ENCODE assay signal across 8 cellular contexts in the genomic region with DNA sequence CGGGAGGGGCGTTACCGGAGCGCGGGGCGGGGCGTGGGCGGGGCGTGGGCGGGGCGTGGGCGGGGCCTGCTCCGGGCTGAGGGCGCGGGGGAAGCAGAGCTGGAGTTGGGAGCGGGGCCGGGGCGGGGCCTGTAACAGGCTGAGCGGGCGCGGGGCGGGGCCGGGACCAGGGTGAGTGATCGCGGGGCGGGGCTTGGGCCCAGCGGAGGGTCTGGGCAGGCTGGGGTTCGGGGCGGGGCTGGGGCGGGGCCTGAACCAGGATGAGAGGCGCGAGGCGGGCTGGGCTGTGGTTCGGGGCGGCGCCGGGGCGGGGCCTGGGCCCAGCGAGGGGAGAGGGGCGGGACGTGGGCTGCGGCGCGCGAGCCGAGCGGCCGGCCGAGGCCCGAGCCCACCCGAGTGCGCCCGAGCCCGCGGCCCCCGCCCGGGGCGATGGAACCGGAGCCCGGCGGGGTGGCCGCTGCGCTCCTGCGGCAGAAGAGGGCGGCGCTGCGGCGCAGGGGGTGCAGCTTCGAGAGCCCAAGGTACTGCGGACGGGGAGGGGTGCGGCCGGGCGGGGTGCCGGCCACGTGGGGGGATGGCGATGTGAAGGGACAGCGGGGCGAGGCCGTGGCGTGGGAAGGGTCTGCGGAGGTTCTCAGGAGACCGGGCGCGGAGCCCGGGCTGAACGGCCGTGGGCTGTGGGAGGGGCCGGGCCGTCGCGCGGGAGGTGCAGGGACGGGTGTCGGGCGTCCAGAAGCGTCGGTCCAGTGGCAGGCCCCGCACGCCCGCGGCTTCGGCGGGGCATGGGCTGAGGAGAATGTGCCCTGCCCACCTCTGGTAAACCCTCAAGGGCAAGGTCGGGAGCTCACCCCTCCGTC. TPM values are rescaled to one million over a fixed set of nuclear protein-coding genes. Genes with fewer than 3 reads are reported as not detected.
DNase-seq lines count a peak whose midpoint lies in the region; ATAC-seq, FAIRE-seq and TF ChIP-seq lines count a peak whose summit lies in the region.

No MANE protein-coding gene starts in this region.

- TF ChIP-seq EP300 in A549 (IDR thresholded peaks at IDR 0.05), result no peak

- peak overlapping the region; percentile 78 to 91 for H3K27ac ChIP-seq in A549
- no peak overlapping the region for H3K27ac ChIP-seq in right lobe of liver

- WGBS in A549 (ENCODE audit: missing lambda C conversion rate), result under 1% methylated on average over 19 of the region's 106 CpGs
- WGBS in right lobe of liver (ENCODE audit: insufficient coverage, low coverage, low lambda C conversion rate, missing lambda C conversion rate), result no CpG with 5 or more reads among the region's 106 CpGs

- no peak for FAIRE-seq in A549 (lab: Jason Lieb, UNC)

- intact Hi-C loops in right lobe of liver (cut with DNase I), result no loop called here

- peak; percentile 66 to 68 for ATAC-seq in A549
- ATAC-seq in GM19025 (IDR thresholded peaks at IDR 0.05; ENCODE audit: low read depth, unreplicated experiment), result peak; percentile 53
- ATAC-seq in HG03342 (IDR thresholded peaks at IDR 0.05; ENCODE audit: unreplicated experiment), result peak; percentile 39
- ATAC-seq in right lobe of liver, result peak; percentile 87 to 93 (median 90)

- no peaks in the 10 kb centered on the region for H3K9me3 ChIP-seq in A549
- no peaks in the 10 kb centered on the region for H3K9me3 ChIP-seq in right lobe of liver

- POLR2A ChIA-PET in A549 (lab: Yijun Ruan, JAX), result interaction anchor here (0.6 to 3.6 kb wide), 10 partner anchors 10 to 383 kb away, joined by 3 to 23 read pairs (median 4); a partner anchor contains a TSS

- TF ChIP-seq POLR2A in A549 (IDR thresholded peaks at IDR 0.05; ENCODE audit: low read length) (no peak), right lobe of liver (IDR thresholded peaks at IDR 0.05) (no peak)

- DNase-seq in A549 (ENCODE audit: low read depth in 1 of 2, low spot score in 1 of 2) (peak; percentile 90 to 95), NCI-H524 treated with DMSO at 0.1 percent for 48 hours (lab: John Stamatoyannopoulos, UW) (peak; percentile 47), dermis microvascular lymphatic vessel endothelial cell (ENCODE audit: low read depth in 2 of 2) (peak; percentile 52 to 92), right lobe of liver (peak; percentile 97)
- peak; percentile 93 to 94 for DNase-seq in activated CD4-positive, alpha-beta T cell treated with anti-CD3 and anti-CD28 coated beads, Interleukin-2, amount 50 U/mL, for 48 hours
- DNase-seq in stimulated activated CD4-positive, alpha-beta T cell treated with anti-CD3 and anti-CD28 coated beads, Interleukin-2, amount 100 ng/mL, for 48 hours, result peak; percentile 86 to 93

- H3K4me1 ChIP-seq in A549, result peaks cover 12% of the 10 kb centered on the region; the same call in 2 of the 3 replicates
- peaks cover 0 to 4% (median 0%) of the 10 kb centered on the region in 4 donors for H3K4me1 ChIP-seq in right lobe of liver

- H3K4me2 ChIP-seq in A549, result peak overlapping the region; percentile 85

- CTCF ChIA-PET in A549 (lab: Yijun Ruan, JAX), result interaction anchor here (0.8 to 3.2 kb wide), 10 partner anchors 9 to 174 kb away, joined by 3 to 11 read pairs (median 4); a partner anchor contains a TSS

- H3K27me3 ChIP-seq in right lobe of liver, result no peaks in the 10 kb centered on the region

- no peaks in the 10 kb centered on the region for H3K36me3 ChIP-seq in right lobe of liver

- no peak for TF ChIP-seq CTCF in A549 (IDR thresholded peaks at IDR 0.05)
- TF ChIP-seq CTCF in right lobe of liver (IDR thresholded peaks at IDR 0.05), result peak in 1 of 4 donors; percentile 11

- peak overlapping the region; percentile 93 for H3K4me3 ChIP-seq in A549
- H3K4me3 ChIP-seq in right lobe of liver, result peak overlapping the region; percentile 62 to 69 (median 68)

- no peak for TF ChIP-seq RAD21 in A549 (conservative IDR thresholded peaks at IDR 0.05 in 1 of 2, IDR thresholded peaks at IDR 0.05 in 1 of 2)

TF ChIP-seq in A549, 52 proteins besides CTCF, POLR2A, EP300 and RAD21 (continues in another document):
- TF ChIP-seq, protein P1, sequence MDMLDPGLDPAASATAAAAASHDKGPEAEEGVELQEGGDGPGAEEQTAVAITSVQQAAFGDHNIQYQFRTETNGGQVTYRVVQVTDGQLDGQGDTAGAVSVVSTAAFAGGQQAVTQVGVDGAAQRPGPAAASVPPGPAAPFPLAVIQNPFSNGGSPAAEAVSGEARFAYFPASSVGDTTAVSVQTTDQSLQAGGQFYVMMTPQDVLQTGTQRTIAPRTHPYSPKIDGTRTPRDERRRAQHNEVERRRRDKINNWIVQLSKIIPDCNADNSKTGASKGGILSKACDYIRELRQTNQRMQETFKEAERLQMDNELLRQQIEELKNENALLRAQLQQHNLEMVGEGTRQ (IDR thresholded peaks at IDR 0.05), result no peak
- TF ChIP-seq SMC3 (IDR thresholded peaks at IDR 0.05) (no peak), HOXB5 (CRISPR knock-in tag; IDR thresholded peaks at IDR 0.05) (no peak), NPAS2 (CRISPR knock-in tag; IDR thresholded peaks at IDR 0.05; ENCODE audit: borderline replicate concordance) (no peak), ZC3H11A (IDR thresholded peaks at IDR 0.05) (no peak), MYC (IDR thresholded peaks at IDR 0.05; ENCODE audit: borderline replicate concordance, low read length) (peak; percentile 52; the same call in 1 of the 2 replicates), MAZ (IDR thresholded peaks at IDR 0.05; ENCODE audit: borderline replicate concordance, low read depth, low read length) (no peak), KDM5A (IDR thresholded peaks at IDR 0.05) (no peak), POLR2AphosphoS2 (conservative IDR thresholded peaks at IDR 0.05; ENCODE audit: low read length) (no peak), MAFK (IDR thresholded peaks at IDR 0.05; ENCODE audit: partially characterized antibody) (no peak)
- TF ChIP-seq, protein P2, sequence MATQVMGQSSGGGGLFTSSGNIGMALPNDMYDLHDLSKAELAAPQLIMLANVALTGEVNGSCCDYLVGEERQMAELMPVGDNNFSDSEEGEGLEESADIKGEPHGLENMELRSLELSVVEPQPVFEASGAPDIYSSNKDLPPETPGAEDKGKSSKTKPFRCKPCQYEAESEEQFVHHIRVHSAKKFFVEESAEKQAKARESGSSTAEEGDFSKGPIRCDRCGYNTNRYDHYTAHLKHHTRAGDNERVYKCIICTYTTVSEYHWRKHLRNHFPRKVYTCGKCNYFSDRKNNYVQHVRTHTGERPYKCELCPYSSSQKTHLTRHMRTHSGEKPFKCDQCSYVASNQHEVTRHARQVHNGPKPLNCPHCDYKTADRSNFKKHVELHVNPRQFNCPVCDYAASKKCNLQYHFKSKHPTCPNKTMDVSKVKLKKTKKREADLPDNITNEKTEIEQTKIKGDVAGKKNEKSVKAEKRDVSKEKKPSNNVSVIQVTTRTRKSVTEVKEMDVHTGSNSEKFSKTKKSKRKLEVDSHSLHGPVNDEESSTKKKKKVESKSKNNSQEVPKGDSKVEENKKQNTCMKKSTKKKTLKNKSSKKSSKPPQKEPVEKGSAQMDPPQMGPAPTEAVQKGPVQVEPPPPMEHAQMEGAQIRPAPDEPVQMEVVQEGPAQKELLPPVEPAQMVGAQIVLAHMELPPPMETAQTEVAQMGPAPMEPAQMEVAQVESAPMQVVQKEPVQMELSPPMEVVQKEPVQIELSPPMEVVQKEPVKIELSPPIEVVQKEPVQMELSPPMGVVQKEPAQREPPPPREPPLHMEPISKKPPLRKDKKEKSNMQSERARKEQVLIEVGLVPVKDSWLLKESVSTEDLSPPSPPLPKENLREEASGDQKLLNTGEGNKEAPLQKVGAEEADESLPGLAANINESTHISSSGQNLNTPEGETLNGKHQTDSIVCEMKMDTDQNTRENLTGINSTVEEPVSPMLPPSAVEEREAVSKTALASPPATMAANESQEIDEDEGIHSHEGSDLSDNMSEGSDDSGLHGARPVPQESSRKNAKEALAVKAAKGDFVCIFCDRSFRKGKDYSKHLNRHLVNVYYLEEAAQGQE (IDR thresholded peaks at IDR 0.05), result no peak
- TF ChIP-seq, protein P3, sequence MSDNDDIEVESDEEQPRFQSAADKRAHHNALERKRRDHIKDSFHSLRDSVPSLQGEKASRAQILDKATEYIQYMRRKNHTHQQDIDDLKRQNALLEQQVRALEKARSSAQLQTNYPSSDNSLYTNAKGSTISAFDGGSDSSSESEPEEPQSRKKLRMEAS (IDR thresholded peaks at IDR 0.05), result peak; percentile 84
- TF ChIP-seq, protein P4, sequence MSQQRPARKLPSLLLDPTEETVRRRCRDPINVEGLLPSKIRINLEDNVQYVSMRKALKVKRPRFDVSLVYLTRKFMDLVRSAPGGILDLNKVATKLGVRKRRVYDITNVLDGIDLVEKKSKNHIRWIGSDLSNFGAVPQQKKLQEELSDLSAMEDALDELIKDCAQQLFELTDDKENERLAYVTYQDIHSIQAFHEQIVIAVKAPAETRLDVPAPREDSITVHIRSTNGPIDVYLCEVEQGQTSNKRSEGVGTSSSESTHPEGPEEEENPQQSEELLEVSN (IDR thresholded peaks at IDR 0.05; ENCODE audit: borderline replicate concordance, low read depth), result peak; percentile 62
- TF ChIP-seq, protein P5, sequence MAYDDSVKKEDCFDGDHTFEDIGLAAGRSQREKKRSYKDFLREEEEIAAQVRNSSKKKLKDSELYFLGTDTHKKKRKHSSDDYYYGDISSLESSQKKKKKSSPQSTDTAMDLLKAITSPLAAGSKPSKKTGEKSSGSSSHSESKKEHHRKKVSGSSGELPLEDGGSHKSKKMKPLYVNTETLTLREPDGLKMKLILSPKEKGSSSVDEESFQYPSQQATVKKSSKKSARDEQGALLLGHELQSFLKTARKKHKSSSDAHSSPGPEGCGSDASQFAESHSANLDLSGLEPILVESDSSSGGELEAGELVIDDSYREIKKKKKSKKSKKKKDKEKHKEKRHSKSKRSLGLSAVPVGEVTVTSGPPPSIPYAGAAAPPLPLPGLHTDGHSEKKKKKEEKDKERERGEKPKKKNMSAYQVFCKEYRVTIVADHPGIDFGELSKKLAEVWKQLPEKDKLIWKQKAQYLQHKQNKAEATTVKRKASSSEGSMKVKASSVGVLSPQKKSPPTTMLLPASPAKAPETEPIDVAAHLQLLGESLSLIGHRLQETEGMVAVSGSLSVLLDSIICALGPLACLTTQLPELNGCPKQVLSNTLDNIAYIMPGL (CRISPR knock-in tag; IDR thresholded peaks at IDR 0.05; ENCODE audit: borderline replicate concordance), result no peak
- TF ChIP-seq, protein P6, sequence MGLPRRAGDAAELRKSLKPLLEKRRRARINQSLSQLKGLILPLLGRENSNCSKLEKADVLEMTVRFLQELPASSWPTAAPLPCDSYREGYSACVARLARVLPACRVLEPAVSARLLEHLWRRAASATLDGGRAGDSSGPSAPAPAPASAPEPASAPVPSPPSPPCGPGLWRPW (IDR thresholded peaks at IDR 0.05), result no peak

RNA-seq across cellular contexts. Expression of a gene that starts 39.5 kb away (rescaled TPM):
- 5.1 and 6.0 TPM in 2 replicates for polyA plus RNA-seq in A549 (2011; rRNA removed)
- polyA plus RNA-seq in A549 (2012; cell fraction: cytosol; rRNA removed), result 2.8 and 2.9 TPM in 2 replicates
- 6.5 and 12.9 TPM in 2 replicates for polyA plus RNA-seq in A549 (2012; cell fraction: nucleus; rRNA removed)
- 2.9 to 3.4 TPM (median 3.0 TPM) in 3 replicates for polyA plus RNA-seq in A549 (2017; fragmentation: RNase III; extraction: RNeasy Plus Mini Kit Qiagen cat#74134 plus additional on column Dnase treatment)
- polyA minus RNA-seq in A549 (2011; rRNA and poly(A)+ RNA removed), result 9.4 and 9.9 TPM in 2 replicates
- 2.3 and 3.3 TPM in 2 replicates for total RNA-seq in dermis microvascular lymphatic vessel endothelial cell
- 1 to 10 TPM; 4.4 to 9.7 (median 6.1) TPM for total RNA-seq in right lobe of liver

Comparison
In these comparisons a context has a peak if more than half of its experiments do, and no peak if none do; other contexts are left out.
1. ATAC-seq: peak in every context shown above with its lines; median percentile 90 in right lobe of liver; 67 in A549; 53 in GM19025; 39 in HG03342.
2. DNase-seq: peak in every context shown above with its lines; median percentile 97 in right lobe of liver; 94 in activated CD4-positive, alpha-beta T cell treated with anti-CD3 and anti-CD28 coated beads, Interleukin-2, amount 50 U/mL, for 48 hours; 92 in A549; 90 in stimulated activated CD4-positive, alpha-beta T cell treated with anti-CD3 and anti-CD28 coated beads, Interleukin-2, amount 100 ng/mL, for 48 hours; 72 in dermis microvascular lymphatic vessel endothelial cell; 47 in NCI-H524 treated with DMSO at 0.1 percent for 48 hours.
3. H3K27ac ChIP-seq: peak in A549 (2 of 2); none in right lobe of liver (0 of 3).